ENCODE assay signal across 17 cellular contexts in genomic region chr9:20906326-20906725, GRCh38.
"Had no signal": no experiment of that assay in that cellular context is flagged by ENCODE, and none has a peak within 500 bp of the region (broad histone marks: within the 10 kb centered on the region; RNA-seq: fewer than 3 reads in every experiment).

No MANE protein-coding gene starts in this region.

- H3K4me1 ChIP-seq: gastroesophageal sphincter, left lung, pancreas, tibial artery had no signal

- H3K4me3 ChIP-seq: coronary artery, gastroesophageal sphincter, left lung, pancreas, tibial artery had no signal

- H3K27me3 ChIP-seq: gastroesophageal sphincter, left lung, pancreas, tibial artery had no signal

- H3K27ac ChIP-seq: coronary artery, gastroesophageal sphincter, left lung, pancreas, tibial artery had no signal

- H3K4me3 Mint-ChIP-seq: activated CD8-positive, alpha-beta T cell treated with anti-CD3 and anti-CD28 coated beads for 36 hours; activated T-cell treated with anti-CD3 and anti-CD28 coated beads, Interleukin-2, amount 50 U/mL, for 4 hours; brain; naive B cell; stimulated activated memory B cell treated with anti-CD40 and anti-IgM and Interleukin-4, amounts not matched to agents 10 μg/mL and 1 μg/mL and 100 μg/mL, for 72 hours; T-helper 1 cell treated with Interleukin-12 subunit alpha and Interleukin-12 subunit beta and Interleukin-4 antibody, amounts not matched to agents 30 μg/mL and 1 μg/mL, for 36 hours had no signal

- H3K36me3 ChIP-seq: left lung, pancreas, tibial artery had no signal

- H3K9me3 Mint-ChIP-seq: activated CD8-positive, alpha-beta T cell treated with anti-CD3 and anti-CD28 coated beads for 36 hours; activated naive CD4-positive, alpha-beta T cell treated with anti-CD3 and anti-CD28 coated beads, Interleukin-2, amount 50 U/mL, for 72 hours; activated T-cell treated with anti-CD3 and anti-CD28 coated beads, Interleukin-2, amount 50 U/mL, for 4 hours; brain; naive B cell; stimulated activated memory B cell treated with anti-CD40 and anti-IgM and Interleukin-4, amounts not matched to agents 10 μg/mL and 1 μg/mL and 100 μg/mL, for 72 hours; T-helper 1 cell treated with Interleukin-12 subunit alpha and Interleukin-12 subunit beta and Interleukin-4 antibody, amounts not matched to agents 30 μg/mL and 1 μg/mL, for 36 hours had no signal

- H3K27ac Mint-ChIP-seq: activated CD8-positive, alpha-beta T cell treated with anti-CD3 and anti-CD28 coated beads for 36 hours; activated naive CD4-positive, alpha-beta T cell treated with anti-CD3 and anti-CD28 coated beads, Interleukin-2, amount 50 U/mL, for 72 hours; naive B cell; stimulated activated memory B cell treated with anti-CD40 and anti-IgM and Interleukin-4, amounts not matched to agents 10 μg/mL and 1 μg/mL and 100 μg/mL, for 72 hours; T-helper 1 cell treated with Interleukin-12 subunit alpha and Interleukin-12 subunit beta and Interleukin-4 antibody, amounts not matched to agents 30 μg/mL and 1 μg/mL, for 36 hours had no signal

- H3K27me3 Mint-ChIP-seq: activated CD8-positive, alpha-beta T cell treated with anti-CD3 and anti-CD28 coated beads for 36 hours; brain; naive B cell; stimulated activated memory B cell treated with anti-CD40 and anti-IgM and Interleukin-4, amounts not matched to agents 10 μg/mL and 1 μg/mL and 100 μg/mL, for 72 hours had no signal

- DNase-seq: activated CD4-positive, alpha-beta T cell treated with anti-CD3 and anti-CD28 coated beads for 48 hours; activated CD8-positive, alpha-beta T cell treated with anti-CD3 and anti-CD28 coated beads for 36 hours; activated effector memory CD4-positive, alpha-beta T cell treated with Interleukin-2 at 50 U/mL for 16 hours; activated T-cell treated with anti-CD3 and anti-CD28 coated beads, Interleukin-2, amount 50 U/mL, for 4 hours; central memory CD4-positive, alpha-beta T cell; left lung; mammary epithelial cell; naive B cell; pancreas; tibial artery had no signal

- H3K36me3 Mint-ChIP-seq: activated naive CD4-positive, alpha-beta T cell treated with anti-CD3 and anti-CD28 coated beads, Interleukin-2, amount 50 U/mL, for 72 hours had no signal

- ATAC-seq: activated CD8-positive, alpha-beta T cell treated with anti-CD3 and anti-CD28 coated beads for 36 hours; activated naive CD4-positive, alpha-beta T cell treated with anti-CD3 and anti-CD28 coated beads, Interleukin-2, amount 50 U/mL, for 72 hours; activated T-cell treated with anti-CD3 and anti-CD28 coated beads, Interleukin-2, amount 50 U/mL, for 4 hours; esophagus mucosa; gastroesophageal sphincter; left lung; pancreas; stimulated activated memory B cell treated with anti-CD40 and anti-IgM and Interleukin-4, amounts not matched to agents 10 μg/mL and 1 μg/mL and 100 μg/mL, for 72 hours had no signal

- H3K9me3 ChIP-seq: gastroesophageal sphincter, left lung, pancreas, tibial artery had no signal

- H3K4me1 Mint-ChIP-seq: naive B cell; stimulated activated memory B cell treated with anti-CD40 and anti-IgM and Interleukin-4, amounts not matched to agents 10 μg/mL and 1 μg/mL and 100 μg/mL, for 72 hours had no signal
